Comparison of ENCODE assay signal across 29 cellular contexts in the genomic region with DNA sequence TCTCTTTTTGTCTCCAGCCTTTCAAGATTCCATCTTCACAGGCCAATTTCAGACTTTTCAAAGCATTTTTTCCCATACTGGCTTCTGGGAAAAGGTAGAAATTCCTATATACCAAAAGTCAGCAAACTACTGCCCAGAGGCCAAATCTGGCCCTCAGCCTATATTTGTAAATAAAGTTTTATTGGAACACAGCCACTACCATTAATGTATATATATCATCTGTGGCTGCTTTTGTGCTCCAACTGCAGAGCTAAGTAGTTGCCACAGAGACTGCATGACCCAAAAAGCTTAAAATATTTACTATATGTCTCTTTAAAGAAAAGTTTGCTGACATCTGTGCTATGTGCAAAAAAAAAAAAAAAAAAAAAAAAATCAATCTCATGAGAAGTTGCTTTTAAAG.
"Had no signal": no experiment of that assay in that cellular context is flagged by ENCODE, and none has a peak within 500 bp of the region (broad histone marks: within the 10 kb centered on the region; RNA-seq: fewer than 3 reads in every experiment).

No MANE protein-coding gene starts in this region.

- ATAC-seq: stimulated activated effector memory CD8-positive, alpha-beta T cell treated with anti-CD3 and anti-CD28 coated beads, Interleukin-12 subunit alpha, Interleukin-12 subunit beta, amount 100 ng/mL, for 72 hours; stimulated activated memory B cell treated with anti-CD40 and anti-IgM and Interleukin-4, amounts not matched to agents 10 μg/mL and 1 μg/mL and 100 μg/mL, for 72 hours; stimulated activated naive B cell treated with anti-CD40 and anti-IgM and Interleukin-4, amounts not matched to agents 10 μg/mL and 1 μg/mL and 100 μg/mL, for 72 hours; stimulated activated naive CD8-positive, alpha-beta T cell treated with anti-CD3 and anti-CD28 coated beads, Interleukin-15, amount 100 ng/mL, for 72 hours; stimulated activated naive CD8-positive, alpha-beta T cell treated with anti-CD3 and anti-CD28 coated beads, Interleukin-15, Interleukin-2, amounts not matched to agents 100 U/mL and 50 U/mL, for 24 hours; upper lobe of right lung had no signal

- H3K36me3 Mint-ChIP-seq: stimulated activated effector memory CD8-positive, alpha-beta T cell treated with anti-CD3 and anti-CD28 coated beads, Interleukin-12 subunit alpha, Interleukin-12 subunit beta, amount 100 ng/mL, for 72 hours; stimulated activated memory B cell treated with anti-CD40 and anti-IgM and Interleukin-4, amounts not matched to agents 10 μg/mL and 1 μg/mL and 100 μg/mL, for 72 hours; type B pancreatic cell had no signal

- H3K36me3 ChIP-seq: stomach, suprapubic skin, thoracic aorta, thyroid gland, tibial artery, tibial nerve, transverse colon, upper lobe of left lung, upper lobe of right lung, uterus, vagina had no signal

- DNase-seq: stimulated activated CD4-positive, alpha-beta T cell treated with anti-CD3 and anti-CD28 coated beads, Interleukin-2, amount 100 ng/mL, for 48 hours; stimulated activated CD4-positive, alpha-beta T cell treated with anti-CD3 and anti-CD28 coated beads, Interleukin-4, amount 100 ng/mL, for 1 hour; stimulated activated CD4-positive, alpha-beta T cell treated with anti-CD3 and anti-CD28 coated beads, Interleukin-4, amount 100 ng/mL, for 24 hours; stimulated activated CD4-positive, alpha-beta T cell treated with anti-CD3 and anti-CD28 coated beads, Interleukin-4, amount 100 ng/mL, for 4 hours; stimulated activated CD8-positive, alpha-beta memory T cell treated with anti-CD3 and anti-CD28 coated beads, Interleukin-4, amount 100 ng/mL, for 48 hours; stimulated activated naive B cell treated with anti-CD40 and anti-IgM and Interleukin-4, amounts not matched to agents 10 μg/mL and 1 μg/mL and 100 μg/mL, for 72 hours; stimulated activated naive CD4-positive, alpha-beta T cell; stimulated activated naive CD4-positive, alpha-beta T cell treated with Interleukin-2 at 50 U/mL for 16 hours; stimulated activated naive CD8-positive, alpha-beta T cell treated with anti-CD3 and anti-CD28 coated beads, Interleukin-15, amount 100 ng/mL, for 72 hours; stimulated activated naive CD8-positive, alpha-beta T cell treated with anti-CD3 and anti-CD28 coated beads, Interleukin-15, Interleukin-2, amounts not matched to agents 100 U/mL and 50 U/mL, for 24 hours; stomach; substantia nigra; testis; thyroid gland; tibial artery; transverse colon; trophoblast cell; upper lobe of left lung; upper lobe of right lung; uterus had no signal

- H3K4me3 Mint-ChIP-seq: stimulated activated effector memory CD8-positive, alpha-beta T cell treated with anti-CD3 and anti-CD28 coated beads, Interleukin-12 subunit alpha, Interleukin-12 subunit beta, amount 100 ng/mL, for 72 hours; stimulated activated memory B cell treated with anti-CD40 and anti-IgM and Interleukin-4, amounts not matched to agents 10 μg/mL and 1 μg/mL and 100 μg/mL, for 72 hours; stimulated activated naive B cell treated with anti-CD40 and anti-IgM and Interleukin-4, amounts not matched to agents 10 μg/mL and 1 μg/mL and 100 μg/mL, for 72 hours; stimulated activated naive CD8-positive, alpha-beta T cell treated with anti-CD3 and anti-CD28 coated beads, Interleukin-15, amount 100 ng/mL, for 72 hours; stimulated activated naive CD8-positive, alpha-beta T cell treated with anti-CD3 and anti-CD28 coated beads, Interleukin-15, Interleukin-2, amounts not matched to agents 100 ng/mL and 50 ng/mL, for 24 hours; type B pancreatic cell had no signal

- FAIRE-seq: urothelium cell line had no signal

- H3K4me1 ChIP-seq: stomach, suprapubic skin, testis, thyroid gland, tibial artery, tibial nerve, transverse colon, upper lobe of left lung, upper lobe of right lung, uterus, vagina had no signal

- H3K27ac Mint-ChIP-seq: stimulated activated effector memory CD8-positive, alpha-beta T cell treated with anti-CD3 and anti-CD28 coated beads, Interleukin-12 subunit alpha, Interleukin-12 subunit beta, amount 100 ng/mL, for 72 hours; stimulated activated memory B cell treated with anti-CD40 and anti-IgM and Interleukin-4, amounts not matched to agents 10 μg/mL and 1 μg/mL and 100 μg/mL, for 72 hours; stimulated activated naive B cell treated with anti-CD40 and anti-IgM and Interleukin-4, amounts not matched to agents 10 μg/mL and 1 μg/mL and 100 μg/mL, for 72 hours; stimulated activated naive CD8-positive, alpha-beta T cell treated with anti-CD3 and anti-CD28 coated beads, Interleukin-15, amount 100 ng/mL, for 72 hours; stimulated activated naive CD8-positive, alpha-beta T cell treated with anti-CD3 and anti-CD28 coated beads, Interleukin-15, Interleukin-2, amounts not matched to agents 100 ng/mL and 50 ng/mL, for 24 hours; type B pancreatic cell had no signal

- H3K9me3 ChIP-seq: stomach, suprapubic skin, testis, thoracic aorta, thyroid gland, tibial artery, transverse colon, upper lobe of left lung, upper lobe of right lung, uterus, vagina had no signal

- H3K27ac ChIP-seq: stomach, suprapubic skin, testis, thoracic aorta, thyroid gland, tibial artery, tibial nerve, transverse colon, upper lobe of left lung, upper lobe of right lung, uterus, vagina had no signal

- H3K27me3 ChIP-seq: stomach, suprapubic skin, testis, thyroid gland, tibial nerve, transverse colon, upper lobe of left lung, upper lobe of right lung, uterus, vagina had no signal

- H3K4me1 Mint-ChIP-seq: stimulated activated effector memory CD8-positive, alpha-beta T cell treated with anti-CD3 and anti-CD28 coated beads, Interleukin-12 subunit alpha, Interleukin-12 subunit beta, amount 100 ng/mL, for 72 hours; stimulated activated naive CD8-positive, alpha-beta T cell treated with anti-CD3 and anti-CD28 coated beads, Interleukin-15, amount 100 ng/mL, for 72 hours had no signal

- H3K9me3 Mint-ChIP-seq: stimulated activated effector memory CD8-positive, alpha-beta T cell treated with anti-CD3 and anti-CD28 coated beads, Interleukin-12 subunit alpha, Interleukin-12 subunit beta, amount 100 ng/mL, for 72 hours; stimulated activated naive CD8-positive, alpha-beta T cell treated with anti-CD3 and anti-CD28 coated beads, Interleukin-15, amount 100 ng/mL, for 72 hours; stimulated activated naive CD8-positive, alpha-beta T cell treated with anti-CD3 and anti-CD28 coated beads, Interleukin-15, Interleukin-2, amounts not matched to agents 100 ng/mL and 50 ng/mL, for 24 hours; type B pancreatic cell had no signal

- H3K4me3 ChIP-seq: stomach, suprapubic skin, testis, thoracic aorta, thyroid gland, tibial artery, tibial nerve, transverse colon, upper lobe of left lung, upper lobe of right lung, uterus, vagina had no signal
